In genomic region chr18:45741056-45741455, GRCh38 we compare ENCODE assay signal across 28 cellular contexts. TPM values are rescaled to one million over a fixed set of nuclear protein-coding genes. Genes with fewer than 3 reads are reported as not detected.
"Had no signal": no experiment of that assay in that cellular context is flagged by ENCODE, and none has a peak within 500 bp of the region (broad histone marks: within the 10 kb centered on the region; RNA-seq: fewer than 3 reads in every experiment).

No MANE protein-coding gene starts in this region.

- H3K4me1 Mint-ChIP-seq: T-cell had no signal

- H3K9me3 Mint-ChIP-seq: activated CD8-positive, alpha-beta T cell treated with anti-CD3 and anti-CD28 coated beads for 36 hours; activated naive CD8-positive, alpha-beta T cell treated with anti-CD3 and anti-CD28 coated beads, Interleukin-2, amount 10 ng/mL, durations not matched to agents 7 days and 5 days; activated T-cell treated with anti-CD3 and anti-CD28 coated beads, Interleukin-2, amount 50 U/mL, for 72 hours; activated T-helper 2 cell treated with anti-CD3 and anti-CD28 coated beads, Interferon-gamma antibody, Interleukin-2, Interleukin-4, amounts not matched to agents 10 μg/mL and 5 μg/mL and 100 μg/mL, durations not matched to agents 14 hours and 24 hours and 36 hours; T-cell had no signal

- H3K36me3 Mint-ChIP-seq: activated naive CD8-positive, alpha-beta T cell treated with anti-CD3 and anti-CD28 coated beads, Interleukin-2, amount 10 ng/mL, durations not matched to agents 7 days and 5 days had no signal

- H3K4me1 ChIP-seq: adrenal gland, breast epithelium, SJSA1 had no signal

- H3K4me3 ChIP-seq: adrenal gland, breast epithelium, SJSA1 had no signal

- ATAC-seq: activated CD8-positive, alpha-beta T cell treated with anti-CD3 and anti-CD28 coated beads for 36 hours; activated T-cell treated with anti-CD3 and anti-CD28 coated beads, Interleukin-2, amount 50 U/mL, for 72 hours; Panc1; T-cell had no signal

- H3K36me3 ChIP-seq: adrenal gland, breast epithelium, SJSA1 had no signal

- H3K9me3 ChIP-seq: adrenal gland, breast epithelium, SJSA1 had no signal

- H3K27ac ChIP-seq: adrenal gland, breast epithelium, KMS-11, SJSA1 had no signal

- H3K27ac Mint-ChIP-seq: activated CD8-positive, alpha-beta T cell treated with anti-CD3 and anti-CD28 coated beads for 36 hours; activated naive CD8-positive, alpha-beta T cell treated with anti-CD3 and anti-CD28 coated beads, Interleukin-2, amount 10 ng/mL, durations not matched to agents 7 days and 5 days; activated T-cell treated with anti-CD3 and anti-CD28 coated beads, Interleukin-2, amount 50 U/mL, for 72 hours; activated T-helper 2 cell treated with anti-CD3 and anti-CD28 coated beads, Interferon-gamma antibody, Interleukin-2, Interleukin-4, amounts not matched to agents 10 μg/mL and 5 μg/mL and 100 μg/mL, durations not matched to agents 14 hours and 24 hours and 36 hours; T-cell had no signal

- DNase-seq: activated CD4-positive, alpha-beta T cell treated with anti-CD3 and anti-CD28 coated beads, Interleukin-2, amount 50 U/mL, for 1 hour; activated CD4-positive, CD25-positive, alpha-beta regulatory T cell; activated CD8-positive, alpha-beta memory T cell treated with anti-CD3 and anti-CD28 coated beads, Interleukin-2, amount 50 U/mL, for 4 hours; activated CD8-positive, alpha-beta T cell treated with anti-CD3 and anti-CD28 coated beads for 36 hours; activated naive CD4-positive, alpha-beta T cell treated with anti-CD3 and anti-CD28 coated beads, Interleukin-2, amount 50 U/mL, for 16 hours; activated naive CD8-positive, alpha-beta T cell treated with anti-CD3 and anti-CD28 coated beads, Interleukin-2, amount 10 ng/mL, durations not matched to agents 7 days and 5 days; activated T-cell treated with anti-CD3 and anti-CD28 coated beads, Interleukin-2, amount 50 U/mL, for 72 hours; adrenal gland; anterior cingulate cortex; central memory CD4-positive, alpha-beta T cell; NCI-H1092; NCI-H1417; NCI-H1930; NCI-H345; NCI-H510A; NCI-H526 treated with DMSO at 0.1 percent for 48 hours; OCI-M1; RPMI8226; SHP77; T-cell; T-helper 2 cell; T1000 had no signal

- H3K27me3 Mint-ChIP-seq: activated CD8-positive, alpha-beta T cell treated with anti-CD3 and anti-CD28 coated beads for 36 hours; T-cell had no signal

- H3K27me3 ChIP-seq: adrenal gland, breast epithelium, SJSA1 had no signal

- H3K4me3 Mint-ChIP-seq: activated CD8-positive, alpha-beta T cell treated with anti-CD3 and anti-CD28 coated beads for 36 hours; activated naive CD8-positive, alpha-beta T cell treated with anti-CD3 and anti-CD28 coated beads, Interleukin-2, amount 10 ng/mL, durations not matched to agents 7 days and 5 days; activated T-cell treated with anti-CD3 and anti-CD28 coated beads, Interleukin-2, amount 50 U/mL, for 72 hours; T-cell had no signal

RNA-seq across cellular contexts. Expression of gene SLC14A1, which starts 17.1 kb away (rescaled TPM):
- total RNA-seq: MCF 10A had no signal
